1 cellular context compared by ENCODE assay signal in the genomic region with DNA sequence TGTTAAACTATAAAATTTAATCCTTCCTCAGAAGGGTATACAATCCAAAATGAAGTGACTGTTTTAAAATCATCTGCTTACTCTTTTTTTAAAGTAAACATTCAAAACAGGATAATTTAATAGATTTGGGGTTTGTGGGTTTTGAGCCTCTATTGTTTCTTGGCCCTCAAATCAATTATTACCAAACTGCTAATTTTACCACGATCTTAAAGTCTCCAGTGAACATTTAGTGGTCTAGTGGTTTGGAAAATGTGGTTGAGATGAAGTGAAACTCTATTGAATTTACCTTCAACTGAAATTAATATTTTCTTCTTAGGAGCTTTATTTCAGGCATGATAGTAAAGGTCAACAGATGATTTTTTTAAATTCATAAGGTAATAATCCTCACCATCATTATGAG.
TF ChIP-seq lines count a peak whose summit lies in the region.

No MANE protein-coding gene starts in this region.

TF ChIP-seq in GM12878, 131 proteins besides CTCF, POLR2A, EP300 and RAD21:
- TF ChIP-seq ZBTB33 (IDR thresholded peaks at IDR 0.05) (no peak), ZNF217 (IDR thresholded peaks at IDR 0.05) (0 out of 2 replicates have a peak, but pooled peaks have one; percentile 30), RUNX3 (IDR thresholded peaks at IDR 0.05; ENCODE audit: low read length) (peak; percentile 53; the same call in 1 of the 2 replicates), IKZF2 (IDR thresholded peaks at IDR 0.05) (peak in 1 of 2 experiments; percentile 45; a peak in 2 of 4 replicates), NR2F1 (conservative IDR thresholded peaks at IDR 0.05) (peak; percentile 39; the same call in 1 of the 2 replicates), EED (IDR thresholded peaks at IDR 0.05; ENCODE audit: low read depth) (no peak), MTA2 (IDR thresholded peaks at IDR 0.05; ENCODE audit: low read depth) (peak; percentile 89), HSF1 (IDR thresholded peaks at IDR 0.05; ENCODE audit: low read depth, low read length) (no peak), MEF2B (IDR thresholded peaks at IDR 0.05; ENCODE audit: partially characterized antibody, poor library complexity, severe bottlenecking) (peak; percentile 58), IKZF1 (conservative IDR thresholded peaks at IDR 0.05) (peak; percentile 38; the same call in 1 of the 2 replicates)
- TF ChIP-seq, protein P1, sequence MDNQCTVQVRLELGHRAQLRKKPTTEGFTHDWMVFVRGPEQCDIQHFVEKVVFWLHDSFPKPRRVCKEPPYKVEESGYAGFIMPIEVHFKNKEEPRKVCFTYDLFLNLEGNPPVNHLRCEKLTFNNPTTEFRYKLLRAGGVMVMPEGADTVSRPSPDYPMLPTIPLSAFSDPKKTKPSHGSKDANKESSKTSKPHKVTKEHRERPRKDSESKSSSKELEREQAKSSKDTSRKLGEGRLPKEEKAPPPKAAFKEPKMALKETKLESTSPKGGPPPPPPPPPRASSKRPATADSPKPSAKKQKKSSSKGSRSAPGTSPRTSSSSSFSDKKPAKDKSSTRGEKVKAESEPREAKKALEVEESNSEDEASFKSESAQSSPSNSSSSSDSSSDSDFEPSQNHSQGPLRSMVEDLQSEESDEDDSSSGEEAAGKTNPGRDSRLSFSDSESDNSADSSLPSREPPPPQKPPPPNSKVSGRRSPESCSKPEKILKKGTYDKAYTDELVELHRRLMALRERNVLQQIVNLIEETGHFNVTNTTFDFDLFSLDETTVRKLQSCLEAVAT (IDR thresholded peaks at IDR 0.05), result peak; percentile 60; the same call in 1 of the 2 replicates
TF ChIP-seq in GM12878: peak in this region for 8.
